Comparison of ENCODE assay signal across 8 cellular contexts in the genomic region with DNA sequence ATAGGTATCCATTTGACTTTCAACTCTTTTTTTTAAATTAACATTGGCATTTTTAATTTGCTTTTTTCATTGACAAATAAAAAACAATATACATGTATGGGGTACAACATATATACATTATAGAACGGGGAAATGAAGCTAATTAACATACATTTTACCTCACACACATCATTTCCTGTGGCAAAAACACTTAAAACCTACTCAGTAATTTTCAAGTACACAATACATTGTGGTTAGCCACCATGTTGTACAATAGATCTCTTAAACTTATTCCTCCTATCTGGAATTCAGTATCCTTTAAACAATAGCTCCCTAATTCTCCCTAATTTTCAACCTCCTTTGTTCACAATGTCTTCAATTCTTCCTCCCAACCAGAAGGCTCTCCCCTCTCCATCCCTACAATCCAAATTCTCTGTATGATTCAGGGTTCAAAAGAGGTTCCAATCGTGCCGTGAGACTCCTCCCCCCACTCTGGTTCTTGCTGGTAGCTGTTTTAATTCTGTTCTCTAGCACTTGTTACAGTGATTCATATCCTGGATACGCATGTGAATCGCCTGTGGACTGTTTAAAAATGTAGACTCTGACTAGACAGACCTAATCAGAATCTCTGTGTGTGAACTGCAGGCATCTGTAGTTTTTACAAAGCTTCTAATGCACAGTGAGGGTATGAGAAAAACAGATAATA.
DNase-seq lines count a peak whose midpoint lies in the region; ATAC-seq, FAIRE-seq and TF ChIP-seq lines count a peak whose summit lies in the region.

No MANE protein-coding gene starts in this region.

- POLR2A ChIA-PET in A549 (lab: Yijun Ruan, JAX) = interaction anchor here (1.1 to 2.2 kb wide), 2 partner anchors 86 to 87 kb away, joined by 3 to 8 read pairs; a partner anchor contains a TSS

- CTCF ChIA-PET in A549 (lab: Yijun Ruan, JAX) = interaction anchor here (0.6 to 1.9 kb wide), 8 partner anchors 9 to 626 kb away, joined by 3 to 6 read pairs (median 3); a partner anchor contains a TSS

- H3K36me3 Mint-ChIP-seq in activated T-cell treated with anti-CD3 and anti-CD28 coated beads, Interleukin-2, amount 50 U/mL, for 4 hours (ENCODE audit: insufficient read depth) = no peaks in the 10 kb centered on the region

- no peaks in the 10 kb centered on the region for H3K9me3 Mint-ChIP-seq in activated T-cell treated with anti-CD3 and anti-CD28 coated beads, Interleukin-2, amount 50 U/mL, for 4 hours

- FAIRE-seq in A549 (lab: Jason Lieb, UNC) = no peak

- H3K4me2 ChIP-seq in A549 = peak overlapping the region; percentile 63

- WGBS in A549 (ENCODE audit: missing lambda C conversion rate) = 10% methylated on average over 5 of the region's 5 CpGs

- H3K9me3 ChIP-seq in A549 = no peaks in the 10 kb centered on the region

- peak; percentile 29 to 54 for DNase-seq in A549 (ENCODE audit: low read depth in 1 of 2, low spot score in 1 of 2)
- peak; percentile 19 for DNase-seq in activated T-cell treated with anti-CD3 and anti-CD28 coated beads, Interleukin-2, amount 50 U/mL, for 4 hours
- peak; percentile 58 for DNase-seq in hepatic stellate cell (ENCODE audit: low spot score)
- DNase-seq in superior temporal gyrus (ENCODE audit: extremely low spot score) = no peak

- ATAC-seq in A549 (peak; percentile 67 to 86; a peak in 5 of 6 replicates), HG03354 (IDR thresholded peaks at IDR 0.05; ENCODE audit: poor library complexity, severe bottlenecking, unreplicated experiment) (peak; percentile 39), HG03460 (IDR thresholded peaks at IDR 0.05; ENCODE audit: unreplicated experiment) (no peak), HG03432 (IDR thresholded peaks at IDR 0.05; ENCODE audit: unreplicated experiment) (no peak), GM21619 (IDR thresholded peaks at IDR 0.05; ENCODE audit: unreplicated experiment) (no peak)
- peak; percentile 95 to 96 for ATAC-seq in activated T-cell treated with anti-CD3 and anti-CD28 coated beads, Interleukin-2, amount 50 U/mL, for 4 hours

- peaks cover 61% of the 10 kb centered on the region for H3K4me1 Mint-ChIP-seq in activated T-cell treated with anti-CD3 and anti-CD28 coated beads, Interleukin-2, amount 50 U/mL, for 4 hours (ENCODE audit: low read depth)

- peak overlapping the region; percentile 62 for H3K4me3 Mint-ChIP-seq in activated T-cell treated with anti-CD3 and anti-CD28 coated beads, Interleukin-2, amount 50 U/mL, for 4 hours

- TF ChIP-seq POLR2A in A549 (IDR thresholded peaks at IDR 0.05; ENCODE audit: low read length) = no peak

- H3K27me3 Mint-ChIP-seq in activated T-cell treated with anti-CD3 and anti-CD28 coated beads, Interleukin-2, amount 50 U/mL, for 4 hours (ENCODE audit: low read depth) = no peaks in the 10 kb centered on the region

- TF ChIP-seq EP300 in A549 (IDR thresholded peaks at IDR 0.05) = peak in 1 of 2 experiments; percentile 22; a peak in 1 of 5 replicates

- peaks cover 24% of the 10 kb centered on the region for H3K4me1 ChIP-seq in A549

- TF ChIP-seq CTCF in A549 (IDR thresholded peaks at IDR 0.05) = no peak

- H3K4me3 ChIP-seq in A549 = no peak overlapping the region

- H3K27ac ChIP-seq in A549 = peak overlapping the region; percentile 64 to 67

- TF ChIP-seq RAD21 in A549 (conservative IDR thresholded peaks at IDR 0.05 in 1 of 2, IDR thresholded peaks at IDR 0.05 in 1 of 2) = 0 out of 5 replicates have a peak, but pooled peaks of 1 of the 2 experiments have one; percentile 14

TF ChIP-seq in A549, 52 proteins besides CTCF, POLR2A, EP300 and RAD21:
- TF ChIP-seq JUNB (IDR thresholded peaks at IDR 0.05) (peak; percentile 48), MAFK (IDR thresholded peaks at IDR 0.05; ENCODE audit: partially characterized antibody) (no peak), FOSL2 (IDR thresholded peaks at IDR 0.05) (0 out of 2 replicates have a peak, but pooled peaks have one; percentile 28), FOSL2 (CRISPR knock-in tag; IDR thresholded peaks at IDR 0.05) (peak; percentile 68)

Comparison
In these comparisons a context has a peak if more than half of its experiments do, and no peak if none do; other contexts are left out.
1. ATAC-seq: peak in A549 (2 of 2), HG03354 (single experiment) and activated T-cell treated with anti-CD3 and anti-CD28 coated beads, Interleukin-2, amount 50 U/mL, for 4 hours (2 of 2); none in HG03460 (single experiment), HG03432 (single experiment) and GM21619 (single experiment).